ENCODE assay signal across 20 cellular contexts in genomic region chr3:167854846-167855245, GRCh38.
DNase-seq lines count a peak whose midpoint lies in the region; ATAC-seq and TF ChIP-seq lines count a peak whose summit lies in the region.
"Had no signal": no experiment of that assay in that cellular context is flagged by ENCODE, and none has a peak within 500 bp of the region (broad histone marks: within the 10 kb centered on the region; RNA-seq: fewer than 3 reads in every experiment).

No MANE protein-coding gene starts in this region.

- H4K91ac ChIP-seq in mesenchymal stem cell (ENCODE audit: low read length): no peak overlapping the region

- peak overlapping the region; percentile 79 for H3K27ac ChIP-seq in angular gyrus (ENCODE audit: low read depth, low read length)
- H3K27ac ChIP-seq in mesenchymal stem cell (ENCODE audit: low read length, poor library complexity, severe bottlenecking): no peak overlapping the region
- H3K27ac ChIP-seq: GM23248 had no signal

- H3K9me3 ChIP-seq in mesenchymal stem cell (ENCODE audit: control insufficient read depth, low read length): no peaks in the 10 kb centered on the region
- H3K9me3 ChIP-seq: BE2C, HAP-1 had no signal

- H2BK120ac ChIP-seq in mesenchymal stem cell (ENCODE audit: low read depth, low read length): no peak overlapping the region

- H3K4me1 ChIP-seq in mesenchymal stem cell (ENCODE audit: control insufficient read depth, insufficient read depth, low read depth, low read length): no peaks in the 10 kb centered on the region
- H3K4me1 ChIP-seq: BE2C had no signal

- no peaks in the 10 kb centered on the region for H3K9me3 Mint-ChIP-seq in progenitor cell of endocrine pancreas (ENCODE audit: low read depth)
- H3K9me3 Mint-ChIP-seq in activated T-helper 17 cell treated with anti-CD3 and anti-CD28 coated beads, Interleukin-2, amount 50 U/mL, for 72 hours: no peaks in the 10 kb centered on the region
- H3K9me3 Mint-ChIP-seq: CD8-positive, alpha-beta memory T cell had no signal

- no peak overlapping the region for H2BK5ac ChIP-seq in mesenchymal stem cell (ENCODE audit: low read depth, low read length, poor library complexity, severe bottlenecking)

- H3K36me3 ChIP-seq in mesenchymal stem cell (ENCODE audit: control insufficient read depth in 1 of 2, insufficient read depth in 2 of 2, low read depth in 1 of 2, low read length in 2 of 2): no peaks in the 10 kb centered on the region
- H3K36me3 ChIP-seq: BE2C, HAP-1 had no signal

- H3K27me3 ChIP-seq in mesenchymal stem cell (ENCODE audit: control insufficient read depth in 1 of 2, insufficient read depth in 1 of 2, low read length in 2 of 2): no peaks in the 10 kb centered on the region
- H3K27me3 ChIP-seq: BE2C had no signal

- no peak overlapping the region for H2BK15ac ChIP-seq in mesenchymal stem cell (ENCODE audit: low read depth, poor library complexity, severe bottlenecking)

- H3K4me1 Mint-ChIP-seq in progenitor cell of endocrine pancreas (ENCODE audit: low read depth): peaks cover 5% of the 10 kb centered on the region
- no peaks in the 10 kb centered on the region for H3K4me1 Mint-ChIP-seq in activated T-helper 17 cell treated with anti-CD3 and anti-CD28 coated beads, Interleukin-2, amount 50 U/mL, for 72 hours
- H3K4me1 Mint-ChIP-seq: CD4-positive, CD25-positive, alpha-beta regulatory T cell; CD8-positive, alpha-beta memory T cell had no signal

- no peak overlapping the region for H3K4me3 ChIP-seq in mesenchymal stem cell (ENCODE audit: insufficient read depth in 1 of 2, low read depth in 1 of 2, low read length in 2 of 2)
- H3K4me3 ChIP-seq: GM23248, HAP-1 had no signal

- peak overlapping the region; percentile 15 for H3K9ac ChIP-seq in mesenchymal stem cell (ENCODE audit: low read length)
- H3K9ac ChIP-seq: GM23248 had no signal

- no peaks in the 10 kb centered on the region for H3K27me3 Mint-ChIP-seq in progenitor cell of endocrine pancreas
- peaks cover 3% of the 10 kb centered on the region for H3K27me3 Mint-ChIP-seq in activated T-helper 17 cell treated with anti-CD3 and anti-CD28 coated beads, Interleukin-2, amount 50 U/mL, for 72 hours
- H3K27me3 Mint-ChIP-seq: CD4-positive, CD25-positive, alpha-beta regulatory T cell; CD8-positive, alpha-beta memory T cell had no signal

- no peak overlapping the region for H3K14ac ChIP-seq in mesenchymal stem cell (ENCODE audit: low read length in 2 of 2)

- H2AFZ ChIP-seq in mesenchymal stem cell (ENCODE audit: low read depth, low read length): no peak overlapping the region
- H2AFZ ChIP-seq: GM23248 had no signal

- H3K4me3 Mint-ChIP-seq in progenitor cell of endocrine pancreas (ENCODE audit: low read depth): no peak overlapping the region
- H3K4me3 Mint-ChIP-seq in activated T-helper 17 cell treated with anti-CD3 and anti-CD28 coated beads, Interleukin-2, amount 50 U/mL, for 72 hours: no peak overlapping the region
- H3K4me3 Mint-ChIP-seq: CD4-positive, CD25-positive, alpha-beta regulatory T cell; CD8-positive, alpha-beta memory T cell had no signal

- no peaks in the 10 kb centered on the region for H3K36me3 Mint-ChIP-seq in progenitor cell of endocrine pancreas (ENCODE audit: insufficient read depth)
- H3K36me3 Mint-ChIP-seq in activated T-helper 17 cell treated with anti-CD3 and anti-CD28 coated beads, Interleukin-2, amount 50 U/mL, for 72 hours (ENCODE audit: low read depth): no peaks in the 10 kb centered on the region
- H3K36me3 Mint-ChIP-seq: CD4-positive, CD25-positive, alpha-beta regulatory T cell; CD8-positive, alpha-beta memory T cell had no signal

- no peak overlapping the region for H4K8ac ChIP-seq in mesenchymal stem cell (ENCODE audit: low read length)

- DNase-seq in fibroblast of gingiva (ENCODE audit: low read depth) (peak; percentile 22), mesenchymal stem cell (no peak), GM03348 (ENCODE audit: low spot score) (no peak), progenitor cell of endocrine pancreas (ENCODE audit: low spot score, unreplicated experiment) (no peak), cerebellar nuclear complex (lab: John Stamatoyannopoulos, UW) (no peak)
- DNase-seq: ACHN; BE2C; C1 segment of cervical spinal cord; CD4-positive, CD25-positive, alpha-beta regulatory T cell; CD8-positive, alpha-beta memory T cell; COR-L47; DMS 273 treated with DMSO at 0.1 percent for 48 hours; DMS53; DND-41; EL; GM23248; IMR-90 had no signal

- no peak overlapping the region for H3K4me2 ChIP-seq in mesenchymal stem cell (ENCODE audit: low read length, poor library complexity, severe bottlenecking)

- H2AK5ac ChIP-seq in mesenchymal stem cell (ENCODE audit: low read length, severe bottlenecking): no peak overlapping the region

- H3K27ac Mint-ChIP-seq in progenitor cell of endocrine pancreas: no peak overlapping the region
- no peak overlapping the region for H3K27ac Mint-ChIP-seq in activated T-helper 17 cell treated with anti-CD3 and anti-CD28 coated beads, Interleukin-2, amount 50 U/mL, for 72 hours
- H3K27ac Mint-ChIP-seq: CD4-positive, CD25-positive, alpha-beta regulatory T cell; CD8-positive, alpha-beta memory T cell had no signal

- H3K23ac ChIP-seq in mesenchymal stem cell (ENCODE audit: low read length in 2 of 2): no peak overlapping the region

- no peak overlapping the region for H3K4ac ChIP-seq in mesenchymal stem cell (ENCODE audit: low read depth in 1 of 2, low read length in 2 of 2)

- H3K18ac ChIP-seq in mesenchymal stem cell (ENCODE audit: low read depth in 1 of 2, low read length in 2 of 2): no peak overlapping the region

- ATAC-seq in activated T-helper 17 cell treated with anti-CD3 and anti-CD28 coated beads, Interleukin-2, amount 50 U/mL, for 72 hours (replicated peaks): no peak

- TF ChIP-seq CTCF in progenitor cell of endocrine pancreas (IDR thresholded peaks at IDR 0.05; ENCODE audit: unreplicated experiment): no peak

- no peaks in the 10 kb centered on the region for H3K79me1 ChIP-seq in mesenchymal stem cell (replicated peaks; ENCODE audit: low read length, poor library complexity, severe bottlenecking)

- no peak overlapping the region for H2BK12ac ChIP-seq in mesenchymal stem cell (ENCODE audit: low read length in 2 of 2)
